ENCODE assay signal across 8 cellular contexts in the genomic region with DNA sequence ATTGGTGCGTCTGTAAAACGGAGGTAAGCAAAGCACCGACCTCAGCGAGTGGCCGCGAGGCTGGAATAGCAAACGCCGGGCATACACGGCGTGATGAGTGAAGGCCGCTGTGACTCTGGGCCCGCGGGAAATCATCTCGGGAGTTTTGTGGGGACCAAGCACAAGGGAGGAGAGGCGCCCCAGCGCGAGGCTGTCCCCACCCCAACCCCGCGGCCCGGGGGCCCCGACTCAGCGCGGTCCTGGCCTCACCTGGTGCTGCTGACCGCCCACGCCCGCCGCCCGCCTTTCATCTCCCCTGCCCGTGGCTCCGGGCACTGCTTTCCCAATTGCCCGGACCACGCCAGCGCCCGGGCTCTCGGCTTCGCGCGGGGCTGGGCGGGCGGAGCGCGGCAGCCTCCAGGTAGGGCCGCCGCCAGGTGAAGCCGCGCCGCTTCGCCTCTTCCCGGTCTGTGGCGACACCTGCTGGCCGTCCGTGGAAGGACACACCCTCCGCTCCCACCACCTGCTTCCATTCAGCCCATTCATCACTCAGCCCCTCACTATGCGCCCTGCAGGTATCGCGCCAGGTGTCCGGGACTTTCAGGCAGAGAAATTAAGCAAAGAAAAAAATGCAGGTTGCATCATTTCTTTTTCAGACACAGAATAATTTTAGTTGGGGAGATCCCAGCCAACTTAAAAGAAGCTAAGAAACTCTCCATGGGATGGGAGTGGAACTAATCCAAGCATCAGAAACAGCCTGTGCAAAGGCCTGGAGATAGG.
DNase-seq lines count a peak whose midpoint lies in the region; ATAC-seq lines count a peak whose summit lies in the region.

No MANE protein-coding gene starts in this region.

- in situ Hi-C loops in GM23248 (cut with MboI): loop anchor here (10.0 to 25.0 kb wide), 2 partner anchors 1252 to 1930 kb away; no protein-coding TSS in a partner anchor

- no peak overlapping the region for H3K4me3 Mint-ChIP-seq in activated CD4-positive, alpha-beta memory T cell treated with anti-CD3 and anti-CD28 coated beads for 36 hours
- H3K4me3 Mint-ChIP-seq in memory B cell: peak overlapping the region; percentile 22

- no peak overlapping the region for H3K27ac ChIP-seq in GM23248

- H2AFZ ChIP-seq in GM23248: no peak overlapping the region

- POLR2A ChIA-PET in activated CD4-positive, alpha-beta memory T cell treated with anti-CD3 and anti-CD28 coated beads for 36 hours (lab: Charles Lee): no interaction called here

- H3K9me2 ChIP-seq in GM23248 (ENCODE audit: insufficient read depth): no peaks in the 10 kb centered on the region

- DNase-seq in D341Med (ENCODE audit: low spot score) (peak; percentile 88), GM23248 (peak; percentile 36), NCI-H2029 treated with DMSO at 0.1 percent for 48 hours (lab: John Stamatoyannopoulos, UW) (peak; percentile 65), memory B cell (ENCODE audit: low spot score in 2 of 2) (peak; percentile 75 to 83), GF-D8 (lab: John Stamatoyannopoulos, UW) (no peak)
- peak; percentile 78 for DNase-seq in activated CD4-positive, alpha-beta memory T cell treated with anti-CD3 and anti-CD28 coated beads for 36 hours
- DNase-seq in effector CD4-positive, alpha-beta T cell: peak; percentile 65
- DNase-seq in stimulated activated CD8-positive, alpha-beta memory T cell treated with anti-CD3 and anti-CD28 coated beads, Interleukin-15, amount 100 ng/mL, for 48 hours (ENCODE audit: low read depth in 2 of 2): peak; percentile 18 to 47

- intact Hi-C loops in activated CD4-positive, alpha-beta memory T cell treated with anti-CD3 and anti-CD28 coated beads for 36 hours (cut with micrococcal nuclease): loop anchor here (1.0 to 2.0 kb wide), 2 partner anchors 1255 to 1936 kb away; no protein-coding TSS in a partner anchor

- no peak overlapping the region for H3K4me3 ChIP-seq in GM23248

- H3K36me3 Mint-ChIP-seq in activated CD4-positive, alpha-beta memory T cell treated with anti-CD3 and anti-CD28 coated beads for 36 hours: no peaks in the 10 kb centered on the region
- H3K36me3 Mint-ChIP-seq in memory B cell: no peaks in the 10 kb centered on the region

- no peaks in the 10 kb centered on the region for H3K9me3 ChIP-seq in GM23248 (ENCODE audit: low read depth)

- H3K4me2 ChIP-seq in GM23248 (ENCODE audit: unreplicated experiment): no peak overlapping the region

- H3K27me3 ChIP-seq in GM23248 (replicated peaks; ENCODE audit: insufficient read depth): no peaks in the 10 kb centered on the region

- H3K4me1 Mint-ChIP-seq in activated CD4-positive, alpha-beta memory T cell treated with anti-CD3 and anti-CD28 coated beads for 36 hours (ENCODE audit: low read depth): no peaks in the 10 kb centered on the region
- H3K4me1 Mint-ChIP-seq in memory B cell: no peaks in the 10 kb centered on the region

- no peak overlapping the region for H3K27ac Mint-ChIP-seq in activated CD4-positive, alpha-beta memory T cell treated with anti-CD3 and anti-CD28 coated beads for 36 hours
- no peak overlapping the region for H3K27ac Mint-ChIP-seq in memory B cell

- peaks cover 38% of the 10 kb centered on the region for H3K27me3 Mint-ChIP-seq in activated CD4-positive, alpha-beta memory T cell treated with anti-CD3 and anti-CD28 coated beads for 36 hours
- H3K27me3 Mint-ChIP-seq in memory B cell: peaks cover 19% of the 10 kb centered on the region

- H3K9ac ChIP-seq in GM23248: no peak overlapping the region

- WGBS in GM23248 (ENCODE audit: low coverage in 1 of 2, low lambda C conversion rate in 2 of 2, missing lambda C conversion rate in 2 of 2), 2 experiments: 11 to 18% methylated on average over 42 to 57 of the region's 57 CpGs

- peaks cover 11% of the 10 kb centered on the region for H3K4me1 ChIP-seq in GM23248 (ENCODE audit: insufficient read depth)

- H3K36me3 ChIP-seq in GM23248 (ENCODE audit: low read depth): no peaks in the 10 kb centered on the region

- H3K79me2 ChIP-seq in GM23248 (ENCODE audit: insufficient read depth): no peaks in the 10 kb centered on the region

- CTCF ChIA-PET in activated CD4-positive, alpha-beta memory T cell treated with anti-CD3 and anti-CD28 coated beads for 36 hours (lab: Charles Lee): interaction anchor here (0.6 to 2.9 kb wide), 16 partner anchors 8 to 1936 kb away, joined by 3 to 24 read pairs (median 4); no protein-coding TSS in a partner anchor

- peak; percentile 83 for ATAC-seq in memory B cell (ENCODE audit: low read depth)

- H3F3A ChIP-seq in GM23248 (ENCODE audit: insufficient read depth): peaks cover 8% of the 10 kb centered on the region

- H4K20me1 ChIP-seq in GM23248 (ENCODE audit: insufficient read depth): no peaks in the 10 kb centered on the region

- H3K9me3 Mint-ChIP-seq in activated CD4-positive, alpha-beta memory T cell treated with anti-CD3 and anti-CD28 coated beads for 36 hours: peaks cover 1% of the 10 kb centered on the region
- peaks cover 3% of the 10 kb centered on the region for H3K9me3 Mint-ChIP-seq in memory B cell
